ENCODE assay signal across 9 cellular contexts in genomic region chr1:234956821-234957329, GRCh38.
DNase-seq lines count a peak whose midpoint lies in the region; ATAC-seq and TF ChIP-seq lines count a peak whose summit lies in the region.
"Had no signal": no experiment of that assay in that cellular context is flagged by ENCODE, and none has a peak within 500 bp of the region (broad histone marks: within the 10 kb centered on the region; RNA-seq: fewer than 3 reads in every experiment).

No MANE protein-coding gene starts in this region.

- H3K4me1 ChIP-seq in body of pancreas = peaks cover 74% of the 10 kb centered on the region
- H3K4me1 ChIP-seq in neuron (ENCODE audit: insufficient read depth, low read length) = peaks cover 53% of the 10 kb centered on the region

- TF ChIP-seq POLR2A in NB4 (IDR thresholded peaks at IDR 0.05; ENCODE audit: extremely low read depth, insufficient read length) = no peak
- no peak for TF ChIP-seq POLR2A in body of pancreas (IDR thresholded peaks at IDR 0.05)

- no peaks in the 10 kb centered on the region for H3K27me3 ChIP-seq in body of pancreas
- no peaks in the 10 kb centered on the region for H3K27me3 ChIP-seq in neuron (ENCODE audit: insufficient read depth, low read length)

- H3K27ac ChIP-seq in body of pancreas = peak overlapping the region; percentile 73 to 96 (median 94)

- in situ Hi-C loops in G401 (cut with HindIII; ENCODE audit: low sequenced_read_pairs) = loop anchor here (25.0 kb wide), 1 partner anchor 130 kb away; no protein-coding TSS in a partner anchor

- WGBS in body of pancreas, 2 donors = 35 to 41% methylated on average over 11 of the region's 11 CpGs

- H3K36me3 ChIP-seq in body of pancreas (replicated peaks in 1 of 2; ENCODE audit: insufficient read depth in 1 of 2, low read depth in 2 of 2) = no peaks in the 10 kb centered on the region
- H3K36me3 ChIP-seq in neuron (ENCODE audit: insufficient read depth, low read length) = no peaks in the 10 kb centered on the region

- TF ChIP-seq CTCF in NB4 (IDR thresholded peaks at IDR 0.05; ENCODE audit: low read depth, low read length) (no peak), body of pancreas (IDR thresholded peaks at IDR 0.05) (no peak)

- no peak for ATAC-seq in body of pancreas

- no peaks in the 10 kb centered on the region for H3K9me3 ChIP-seq in body of pancreas
- H3K9me3 ChIP-seq in neuron (ENCODE audit: low read length) = no peaks in the 10 kb centered on the region

- H3K4me3 ChIP-seq in NB4 (ENCODE audit: low read depth, low read length) (no peak overlapping the region), body of pancreas (no peak overlapping the region), neuron (ENCODE audit: low read length) (peak overlapping the region; percentile 20)

- DNase-seq in G401 (ENCODE audit: low spot score) = peak; percentile 34
- DNase-seq in NB4 (ENCODE audit: low read depth) = peak; percentile 72
- peak in 3 of 4 donors; percentile 49 to 63 (median 50) for DNase-seq in body of pancreas
- no peak for DNase-seq in AG08396 (ENCODE audit: low spot score)
- no peak for DNase-seq in LoVo (ENCODE audit: low spot score)
- no peak for DNase-seq in mucosa of gallbladder (ENCODE audit: low spot score)
- DNase-seq: activated B cell treated with CpG ODN at 0.5 μM for 24 hours; stimulated activated CD4-positive, alpha-beta T cell treated with anti-CD3 and anti-CD28 coated beads, Interleukin-15, amount 100 ng/mL, for 24 hours had no signal

- intact Hi-C loops in body of pancreas (cut with DNase I) = no loop called here

- peak overlapping the region; percentile 43 for H2AFZ ChIP-seq in neuron (ENCODE audit: low read depth, low read length)

Comparison
In these comparisons a context has a peak if more than half of its experiments do, and no peak if none do; other contexts are left out.
1. DNase-seq: peak in G401 (single experiment), NB4 (single experiment) and body of pancreas (3 of 4); none in AG08396 (single experiment), LoVo (single experiment) and mucosa of gallbladder (single experiment).